In genomic region chr13:32048816-32049215, GRCh38 we compare ENCODE assay signal across 11 cellular contexts. TPM values are rescaled to one million over a fixed set of nuclear protein-coding genes. Genes with fewer than 3 reads are reported as not detected.
DNase-seq lines count a peak whose midpoint lies in the region; ATAC-seq and TF ChIP-seq lines count a peak whose summit lies in the region.
"Had no signal": no experiment of that assay in that cellular context is flagged by ENCODE, and none has a peak within 500 bp of the region (broad histone marks: within the 10 kb centered on the region; RNA-seq: fewer than 3 reads in every experiment).

No MANE protein-coding gene starts in this region.

- H3K36me3 Mint-ChIP-seq in naive thymus-derived CD4-positive, alpha-beta T cell: peaks cover 0 to 19% (median 3%) of the 10 kb centered on the region in 5 donors
- H3K36me3 Mint-ChIP-seq in endodermal cell (ENCODE audit: low read depth): peaks cover 3% of the 10 kb centered on the region

- 0 out of 2 replicates have a peak overlapping the region, but pooled peaks have one; percentile 16 for H3K4me2 ChIP-seq in SK-N-SH

- peak; percentile 37 for DNase-seq in Caki2 (ENCODE audit: low read depth)
- DNase-seq in HL-60 (ENCODE audit: low read depth in 1 of 2, low spot score in 1 of 2): peak; percentile 61 to 71
- DNase-seq in SK-N-SH: peak; percentile 21
- DNase-seq in naive thymus-derived CD4-positive, alpha-beta T cell: no peak
- DNase-seq in activated effector memory CD4-positive, alpha-beta T cell treated with Interleukin-2 at 50 U/mL for 16 hours: no peak
- no peak for DNase-seq in NCI-H128 (lab: John Stamatoyannopoulos, UW; ENCODE audit: unreplicated experiment)
- no peak for DNase-seq in endodermal cell
- DNase-seq: activated B cell treated with CpG ODN at 0.5 μM for 24 hours, immature natural killer cell, NCI-H2029 had no signal

- H3K27ac ChIP-seq in HL-60 (replicated peaks): peak overlapping the region; percentile 83
- peak overlapping the region in 1 of 2 experiments; percentile 58; a peak in 2 of 4 replicates for H3K27ac ChIP-seq in SK-N-SH (ENCODE audit: low read depth in 2 of 2, low read length in 1 of 2)
- no peak overlapping the region for H3K27ac ChIP-seq in naive thymus-derived CD4-positive, alpha-beta T cell (ENCODE audit: low read depth, low read length)
- H3K27ac ChIP-seq in endodermal cell (ENCODE audit: low read depth, low read length): no peak overlapping the region

- ATAC-seq in naive thymus-derived CD4-positive, alpha-beta T cell: peak; percentile 32
- no peak for ATAC-seq in GM18519 (IDR thresholded peaks at IDR 0.05; ENCODE audit: low FRiP score, unreplicated experiment)

- peak overlapping the region in 2 of 10 donors; percentile 23 to 25 for H3K4me3 Mint-ChIP-seq in naive thymus-derived CD4-positive, alpha-beta T cell
- H3K4me3 Mint-ChIP-seq in endodermal cell: no peak overlapping the region
- H3K4me3 Mint-ChIP-seq: activated B cell treated with CpG ODN at 0.5 μM for 24 hours, immature natural killer cell had no signal

- peaks cover 0 to 7% (median 0%) of the 10 kb centered on the region in 11 donors for H3K9me3 Mint-ChIP-seq in naive thymus-derived CD4-positive, alpha-beta T cell
- no peaks in the 10 kb centered on the region for H3K9me3 Mint-ChIP-seq in endodermal cell
- H3K9me3 Mint-ChIP-seq: activated B cell treated with CpG ODN at 0.5 μM for 24 hours, immature natural killer cell had no signal

- H3K36me3 ChIP-seq in SK-N-SH (replicated peaks in 1 of 2; ENCODE audit: control insufficient read depth in 1 of 2, insufficient read depth in 2 of 2, low read length in 1 of 2): no peaks in the 10 kb centered on the region
- no peaks in the 10 kb centered on the region for H3K36me3 ChIP-seq in naive thymus-derived CD4-positive, alpha-beta T cell (ENCODE audit: control insufficient read depth in 2 of 3, insufficient read depth in 3 of 3, low read length in 3 of 3)
- H3K36me3 ChIP-seq in endodermal cell (ENCODE audit: control insufficient read depth, insufficient read depth, low read length): no peaks in the 10 kb centered on the region

- H3K9me3 ChIP-seq in SK-N-SH (no peaks in the 10 kb centered on the region), endodermal cell (ENCODE audit: control insufficient read depth, low read length) (no peaks in the 10 kb centered on the region)
- H3K9me3 ChIP-seq in naive thymus-derived CD4-positive, alpha-beta T cell (ENCODE audit: control insufficient read depth in 2 of 3, low read length in 3 of 3): no peaks in the 10 kb centered on the region

- H3K27ac Mint-ChIP-seq in naive thymus-derived CD4-positive, alpha-beta T cell: peak overlapping the region in 2 of 9 donors; percentile 37 to 64
- no peak overlapping the region for H3K27ac Mint-ChIP-seq in endodermal cell
- H3K27ac Mint-ChIP-seq: activated B cell treated with CpG ODN at 0.5 μM for 24 hours, immature natural killer cell had no signal

- in situ Hi-C loops in Caki2 (cut with HindIII; ENCODE audit: low pct_unique_long_range_greater_than_20kb, low sequenced_read_pairs): no loop called here

- H3K4me1 ChIP-seq in SK-N-SH (ENCODE audit: control insufficient read depth in 1 of 2, insufficient read depth in 2 of 2, low read depth in 1 of 2, low read length in 1 of 2): peaks cover 13% of the 10 kb centered on the region in 2 experiments; a peak in 2 of 4 replicates
- H3K4me1 ChIP-seq in naive thymus-derived CD4-positive, alpha-beta T cell (ENCODE audit: control insufficient read depth in 2 of 2, insufficient read depth in 2 of 2, low read length in 2 of 2): peaks cover 0 to 36% of the 10 kb centered on the region in 2 donors
- H3K4me1 ChIP-seq in endodermal cell (ENCODE audit: control insufficient read depth, insufficient read depth, low read length): no peaks in the 10 kb centered on the region

- POLR2A ChIA-PET in SK-N-SH (lab: Yijun Ruan, JAX): no interaction called here
- POLR2A ChIA-PET in naive thymus-derived CD4-positive, alpha-beta T cell (lab: Charles Lee): interaction anchor here (1.2 to 4.0 kb wide), 2 partner anchors 11 to 17 kb away, joined by 5 to 23 read pairs; partner anchors contain the start of gene FRY

- H3F3A ChIP-seq in SK-N-SH (replicated peaks; ENCODE audit: insufficient read depth): no peaks in the 10 kb centered on the region

- no peak for TF ChIP-seq RAD21 in SK-N-SH (IDR thresholded peaks at IDR 0.05; ENCODE audit: low read length)

- no peak overlapping the region for H3K9ac ChIP-seq in SK-N-SH
- H3K9ac ChIP-seq in endodermal cell (ENCODE audit: extremely low read depth, low read length, poor library complexity, severe bottlenecking): no peak overlapping the region

- no peaks in the 10 kb centered on the region for H3K79me2 ChIP-seq in SK-N-SH (ENCODE audit: insufficient read depth)

- no peaks in the 10 kb centered on the region for H4K20me1 ChIP-seq in SK-N-SH (ENCODE audit: insufficient read depth)

- H2AFZ ChIP-seq in SK-N-SH (ENCODE audit: low read depth): peak overlapping the region; percentile 26; the same call in 1 of the 2 replicates

- CTCF ChIA-PET in SK-N-SH (lab: Yijun Ruan, JAX): interaction anchor here (1.8 kb wide), 1 partner anchor 139 kb away, joined by 10 read pairs; no protein-coding TSS in a partner anchor
- CTCF ChIA-PET in naive thymus-derived CD4-positive, alpha-beta T cell (lab: Charles Lee): interaction anchor here (1.2 kb wide), 1 partner anchor 16 kb away, joined by 4 read pairs; no protein-coding TSS in a partner anchor

- peaks cover 0 to 12% (median 0%) of the 10 kb centered on the region in 5 donors for H3K27me3 Mint-ChIP-seq in naive thymus-derived CD4-positive, alpha-beta T cell
- H3K27me3 Mint-ChIP-seq in endodermal cell (ENCODE audit: insufficient read depth): no peaks in the 10 kb centered on the region
- H3K27me3 Mint-ChIP-seq: activated B cell treated with CpG ODN at 0.5 μM for 24 hours had no signal

- TF ChIP-seq CTCF in HL-60 (IDR thresholded peaks at IDR 0.05; ENCODE audit: insufficient read depth, low read length): no peak
- no peak for TF ChIP-seq CTCF in SK-N-SH (IDR thresholded peaks at IDR 0.05)
- no peak for TF ChIP-seq CTCF in endodermal cell (conservative IDR thresholded peaks at IDR 0.05)

- H3K27me3 ChIP-seq in HL-60 (ENCODE audit: insufficient read depth, poor library complexity, severe bottlenecking) (no peaks in the 10 kb centered on the region), SK-N-SH (ENCODE audit: insufficient read depth) (no peaks in the 10 kb centered on the region), endodermal cell (ENCODE audit: control insufficient read depth, insufficient read depth, low read length, poor library complexity, severe bottlenecking) (no peaks in the 10 kb centered on the region)
- H3K27me3 ChIP-seq in naive thymus-derived CD4-positive, alpha-beta T cell (ENCODE audit: control insufficient read depth in 2 of 2, insufficient read depth in 2 of 2, low read length in 2 of 2): no peaks in the 10 kb centered on the region

- intact Hi-C loops in naive thymus-derived CD4-positive, alpha-beta T cell (cut with micrococcal nuclease): loop anchor here in 1 of 2 donors (5.0 kb wide), 1 partner anchor 488 kb away; the partner anchor contains the start of gene N4BP2L2

- no peak for TF ChIP-seq EP300 in SK-N-SH (IDR thresholded peaks at IDR 0.05; ENCODE audit: borderline replicate concordance in 1 of 2, low read depth in 1 of 2, low read length in 1 of 2)

- no peaks in the 10 kb centered on the region for H3K9me2 ChIP-seq in SK-N-SH

- H3K4me3 ChIP-seq in HL-60 (replicated peaks; ENCODE audit: insufficient read depth, low read length): no peak overlapping the region
- H3K4me3 ChIP-seq in SK-N-SH (ENCODE audit: low read depth in 2 of 2, low read length in 1 of 2): no peak overlapping the region
- H3K4me3 ChIP-seq in naive thymus-derived CD4-positive, alpha-beta T cell (ENCODE audit: low read length): no peak overlapping the region
- H3K4me3 ChIP-seq in endodermal cell (ENCODE audit: low read length): no peak overlapping the region

- H3K4me1 Mint-ChIP-seq in naive thymus-derived CD4-positive, alpha-beta T cell: peaks cover 6 to 62% (median 49%) of the 10 kb centered on the region in 7 donors
- H3K4me1 Mint-ChIP-seq in endodermal cell: peaks cover 10% of the 10 kb centered on the region

TF ChIP-seq in SK-N-SH, 30 proteins besides CTCF, POLR2A, EP300 and RAD21:
- TF ChIP-seq RFX5 (IDR thresholded peaks at IDR 0.05; ENCODE audit: low read length) (no peak), GATA2 (CRISPR knock-in tag; IDR thresholded peaks at IDR 0.05) (peak; percentile 49; the same call in 1 of the 2 replicates)

RNA-seq across cellular contexts. Expression of gene FRY, which starts 17.2 kb away (rescaled TPM):
- 0.70 and 1.9 TPM in 2 replicates for total RNA-seq in Caki2 (2014; rRNA removed; shearing (Covaris generic); ENCODE audit: low replicate concordance)
- 1.4 and 2.1 TPM in 2 replicates for polyA plus RNA-seq in SK-N-SH (2012; rRNA removed)
- polyA plus RNA-seq in SK-N-SH (2012; cell fraction: cytosol; rRNA removed): 1.0 and 1.9 TPM in 2 replicates
- 3.1 and 3.5 TPM in 2 replicates for polyA plus RNA-seq in SK-N-SH (2012; cell fraction: nucleus; rRNA removed)
- 10 to 100 TPM in 4 of 5 experiments, 1 to 10 TPM in 1; 9.9 to 39.9 (median 24.0) TPM for total RNA-seq in naive thymus-derived CD4-positive, alpha-beta T cell
- polyA plus RNA-seq in naive thymus-derived CD4-positive, alpha-beta T cell: 1 to 10 TPM; 2.2 to 6.4 TPM
- 10 to 100 TPM; 20.1 to 30.8 TPM for total RNA-seq in endodermal cell
- 3.4 TPM for polyA plus RNA-seq in endodermal cell (2013, experiment 1 of 2)
- 2.8 TPM for polyA plus RNA-seq in endodermal cell (2013, experiment 2 of 2)

Comparison
In these comparisons a context has a peak if more than half of its experiments do, and no peak if none do; other contexts are left out.
1. DNase-seq: peak in Caki2 (single experiment), HL-60 (2 of 2) and SK-N-SH (single experiment); none in naive thymus-derived CD4-positive, alpha-beta T cell (0 of 9), activated effector memory CD4-positive, alpha-beta T cell treated with Interleukin-2 at 50 U/mL for 16 hours (single experiment), NCI-H128 (single experiment) and endodermal cell (single experiment).